Comparison of ENCODE assay signal across 8 cellular contexts in genomic region chr2:232327089-232328037, GRCh38. TPM values are rescaled to one million over a fixed set of nuclear protein-coding genes. Genes with fewer than 3 reads are reported as not detected.
A peak's percentile ranks its signal among the peaks of the same experiment; 100 is the strongest.
DNase-seq lines count a peak whose midpoint lies in the region; ATAC-seq and TF ChIP-seq lines count a peak whose summit lies in the region.

No MANE protein-coding gene starts in this region.

- ATAC-seq in GM21576 (IDR thresholded peaks at IDR 0.05; ENCODE audit: unreplicated experiment) (peak; percentile 44), GM18870 (IDR thresholded peaks at IDR 0.05; ENCODE audit: unreplicated experiment) (no peak)
- ATAC-seq in activated CD8-positive, alpha-beta memory T cell treated with anti-CD3 and anti-CD28 coated beads, Interleukin-2, amount 10 ng/mL, durations not matched to agents 7 days and 5 days = peak; percentile 87
- peak; percentile 91 for ATAC-seq in naive thymus-derived CD4-positive, alpha-beta T cell

- H3K4me3 Mint-ChIP-seq in activated CD8-positive, alpha-beta memory T cell treated with anti-CD3 and anti-CD28 coated beads, Interleukin-2, amount 10 ng/mL, durations not matched to agents 7 days and 5 days = no peak overlapping the region
- no peak overlapping the region for H3K4me3 Mint-ChIP-seq in naive thymus-derived CD4-positive, alpha-beta T cell

- H3K27me3 Mint-ChIP-seq in activated CD8-positive, alpha-beta memory T cell treated with anti-CD3 and anti-CD28 coated beads, Interleukin-2, amount 10 ng/mL, durations not matched to agents 7 days and 5 days = no peaks in the 10 kb centered on the region
- H3K27me3 Mint-ChIP-seq in naive thymus-derived CD4-positive, alpha-beta T cell = no peaks in the 10 kb centered on the region

- H3K27me3 ChIP-seq in naive thymus-derived CD4-positive, alpha-beta T cell (ENCODE audit: control insufficient read depth in 2 of 2, insufficient read depth in 2 of 2, low read length in 2 of 2) = no peaks in the 10 kb centered on the region

- H3K27ac ChIP-seq in naive thymus-derived CD4-positive, alpha-beta T cell (ENCODE audit: low read depth, low read length) = no peak overlapping the region

- CTCF ChIA-PET in activated CD8-positive, alpha-beta memory T cell treated with anti-CD3 and anti-CD28 coated beads, Interleukin-2, amount 10 ng/mL, durations not matched to agents 7 days and 5 days (lab: Charles Lee) = interaction anchor here (0.6 to 9.9 kb wide), 24 partner anchors 12 to 426 kb away, joined by 3 to 153 read pairs (median 6); partner anchors contain the start of gene NPPC
- CTCF ChIA-PET in naive thymus-derived CD4-positive, alpha-beta T cell (lab: Charles Lee) = interaction anchor here (0.5 to 2.7 kb wide), 11 partner anchors 12 to 427 kb away, joined by 3 to 10 read pairs (median 3); partner anchors contain the start of gene NPPC

- peak; percentile 76 for TF ChIP-seq CTCF in epithelial cell of proximal tubule (conservative IDR thresholded peaks at IDR 0.05; ENCODE audit: low read depth, low read length)

- H3K9me3 ChIP-seq in naive thymus-derived CD4-positive, alpha-beta T cell (ENCODE audit: control insufficient read depth in 2 of 3, low read length in 3 of 3) = no peaks in the 10 kb centered on the region

- no peak overlapping the region for H3K4me3 ChIP-seq in epithelial cell of proximal tubule (ENCODE audit: low read depth, low read length)
- no peak overlapping the region for H3K4me3 ChIP-seq in naive thymus-derived CD4-positive, alpha-beta T cell (ENCODE audit: low read length)

- no peaks in the 10 kb centered on the region for H3K36me3 ChIP-seq in naive thymus-derived CD4-positive, alpha-beta T cell (ENCODE audit: control insufficient read depth in 2 of 3, insufficient read depth in 3 of 3, low read length in 3 of 3)

- peaks cover 7 to 11% of the 10 kb centered on the region in 2 donors for H3K4me1 ChIP-seq in naive thymus-derived CD4-positive, alpha-beta T cell (ENCODE audit: control insufficient read depth in 2 of 2, insufficient read depth in 2 of 2, low read length in 2 of 2)

- POLR2A ChIA-PET in naive thymus-derived CD4-positive, alpha-beta T cell (lab: Charles Lee) = no interaction called here

- H3K4me1 Mint-ChIP-seq in activated CD8-positive, alpha-beta memory T cell treated with anti-CD3 and anti-CD28 coated beads, Interleukin-2, amount 10 ng/mL, durations not matched to agents 7 days and 5 days = peaks cover 8% of the 10 kb centered on the region
- peaks cover 8 to 25% (median 13%) of the 10 kb centered on the region in 7 donors for H3K4me1 Mint-ChIP-seq in naive thymus-derived CD4-positive, alpha-beta T cell

- H3K9me3 Mint-ChIP-seq in activated CD8-positive, alpha-beta memory T cell treated with anti-CD3 and anti-CD28 coated beads, Interleukin-2, amount 10 ng/mL, durations not matched to agents 7 days and 5 days (ENCODE audit: low read depth) = no peaks in the 10 kb centered on the region
- H3K9me3 Mint-ChIP-seq in naive thymus-derived CD4-positive, alpha-beta T cell = no peaks in the 10 kb centered on the region

- intact Hi-C loops in naive thymus-derived CD4-positive, alpha-beta T cell (cut with micrococcal nuclease) = loop anchor here (1.0 to 10.0 kb wide), 7 partner anchors 35 to 421 kb away; no protein-coding TSS in a partner anchor

- in situ Hi-C loops in Caki2 (cut with HindIII; ENCODE audit: low pct_unique_long_range_greater_than_20kb, low sequenced_read_pairs) = no loop called here

- no peak overlapping the region for H3K27ac Mint-ChIP-seq in activated CD8-positive, alpha-beta memory T cell treated with anti-CD3 and anti-CD28 coated beads, Interleukin-2, amount 10 ng/mL, durations not matched to agents 7 days and 5 days
- peak overlapping the region in 1 of 9 donors; percentile 32 for H3K27ac Mint-ChIP-seq in naive thymus-derived CD4-positive, alpha-beta T cell

- peak; percentile 41 for DNase-seq in Caki2 (ENCODE audit: low read depth)
- DNase-seq in NCI-H345 treated with DMSO at 0.1 percent for 48 hours (lab: John Stamatoyannopoulos, UW; ENCODE audit: unreplicated experiment) = peak; percentile 12
- DNase-seq in activated CD8-positive, alpha-beta memory T cell treated with anti-CD3 and anti-CD28 coated beads, Interleukin-2, amount 10 ng/mL, durations not matched to agents 7 days and 5 days = peak; percentile 87
- no peak for DNase-seq in epithelial cell of proximal tubule (ENCODE audit: low read depth)
- peak; percentile 72 to 94 (median 80) for DNase-seq in naive thymus-derived CD4-positive, alpha-beta T cell
- DNase-seq in stimulated activated CD8-positive, alpha-beta memory T cell treated with anti-CD3 and anti-CD28 coated beads, Interleukin-7, amount 100 ng/mL, for 48 hours (ENCODE audit: extremely low read depth in 1 of 2, low read depth in 1 of 2) = peak; percentile 64 to 70

- no peaks in the 10 kb centered on the region for H3K36me3 Mint-ChIP-seq in activated CD8-positive, alpha-beta memory T cell treated with anti-CD3 and anti-CD28 coated beads, Interleukin-2, amount 10 ng/mL, durations not matched to agents 7 days and 5 days
- no peaks in the 10 kb centered on the region for H3K36me3 Mint-ChIP-seq in naive thymus-derived CD4-positive, alpha-beta T cell

RNA-seq across cellular contexts. Expression of gene ALPP, which starts 51.2 kb away (rescaled TPM):
- not detected in 2 replicates for total RNA-seq in Caki2 (2014; rRNA removed; shearing (Covaris generic); ENCODE audit: low replicate concordance)
- total RNA-seq in activated CD8-positive, alpha-beta memory T cell treated with anti-CD3 and anti-CD28 coated beads, Interleukin-2, amount 10 ng/mL, durations not matched to agents 7 days and 5 days = not detected
- total RNA-seq in epithelial cell of proximal tubule = not detected in 2 replicates
- under 1 TPM in 2 of 5 experiments, not detected in 3; 0.24 TPM for total RNA-seq in naive thymus-derived CD4-positive, alpha-beta T cell
- not detected for polyA plus RNA-seq in naive thymus-derived CD4-positive, alpha-beta T cell
